23 cellular contexts compared by ENCODE assay signal in genomic region chr4:183969596-183969995, GRCh38.
"Had no signal": no experiment of that assay in that cellular context is flagged by ENCODE, and none has a peak within 500 bp of the region (broad histone marks: within the 10 kb centered on the region; RNA-seq: fewer than 3 reads in every experiment).

No MANE protein-coding gene starts in this region.

- H3K27ac ChIP-seq: stomach, suprapubic skin, testis, thoracic aorta, thyroid gland, tibial artery, tibial nerve, transverse colon, upper lobe of left lung, upper lobe of right lung, uterus, vagina had no signal

- H3K4me3 ChIP-seq: stomach, suprapubic skin, testis, thoracic aorta, thyroid gland, tibial artery, tibial nerve, transverse colon, upper lobe of left lung, upper lobe of right lung, uterus, vagina had no signal

- H3K36me3 ChIP-seq: stomach, suprapubic skin, thoracic aorta, thyroid gland, tibial artery, tibial nerve, transverse colon, upper lobe of left lung, upper lobe of right lung, uterus, vagina had no signal

- DNase-seq: stimulated activated CD4-positive, alpha-beta T cell treated with anti-CD3 and anti-CD28 coated beads, Interleukin-2, amount 100 ng/mL, for 48 hours; stimulated activated CD4-positive, alpha-beta T cell treated with anti-CD3 and anti-CD28 coated beads, Interleukin-4, amount 100 ng/mL, for 1 hour; stimulated activated CD4-positive, alpha-beta T cell treated with anti-CD3 and anti-CD28 coated beads, Interleukin-4, amount 100 ng/mL, for 24 hours; stimulated activated CD4-positive, alpha-beta T cell treated with anti-CD3 and anti-CD28 coated beads, Interleukin-4, amount 100 ng/mL, for 4 hours; stimulated activated CD8-positive, alpha-beta memory T cell treated with anti-CD3 and anti-CD28 coated beads, Interleukin-4, amount 100 ng/mL, for 48 hours; stimulated activated naive B cell treated with anti-CD40 and anti-IgM and Interleukin-4, amounts not matched to agents 10 μg/mL and 1 μg/mL and 100 μg/mL, for 72 hours; stimulated activated naive CD4-positive, alpha-beta T cell; stimulated activated naive CD4-positive, alpha-beta T cell treated with Interleukin-2 at 50 U/mL for 16 hours; stimulated activated naive CD8-positive, alpha-beta T cell treated with anti-CD3 and anti-CD28 coated beads, Interleukin-15, amount 100 ng/mL, for 72 hours; stimulated activated naive CD8-positive, alpha-beta T cell treated with anti-CD3 and anti-CD28 coated beads, Interleukin-15, Interleukin-2, amounts not matched to agents 100 U/mL and 50 U/mL, for 24 hours; stomach; substantia nigra; testis; thyroid gland; tibial artery; transverse colon; upper lobe of left lung; upper lobe of right lung; uterus had no signal

- H3K4me1 ChIP-seq: suprapubic skin, testis, thyroid gland, tibial artery, transverse colon, upper lobe of right lung, uterus, vagina had no signal

- H3K9me3 ChIP-seq: stomach, testis, thyroid gland, uterus had no signal

- H3K27me3 ChIP-seq: stomach, suprapubic skin, testis, thyroid gland, tibial artery, tibial nerve, transverse colon, upper lobe of left lung, upper lobe of right lung, uterus, vagina had no signal
